In the genomic region with DNA sequence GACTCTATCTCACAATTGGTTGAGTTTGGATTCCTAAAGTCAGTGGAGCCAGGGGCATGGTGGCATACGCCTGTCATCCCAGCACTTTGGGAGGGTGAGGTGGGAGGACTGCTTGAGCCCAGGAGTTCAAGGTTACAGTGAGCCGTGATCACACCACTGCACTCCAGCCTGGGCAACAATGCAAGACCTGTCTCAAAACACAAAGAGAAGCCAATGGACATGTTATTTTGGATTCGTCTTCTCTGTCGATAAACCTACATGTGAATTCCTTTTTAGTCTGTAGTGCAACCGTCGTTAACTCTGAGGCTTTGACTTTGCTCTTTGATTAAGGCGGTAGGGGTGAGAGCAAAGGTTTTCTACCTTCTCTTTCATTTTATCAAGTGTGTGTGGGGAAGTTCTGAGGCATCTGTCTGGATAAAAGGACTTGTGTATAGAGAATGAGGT, we compare ENCODE assay signal across 1 cellular context.
A peak's percentile ranks its signal among the peaks of the same experiment; 100 is the strongest.
TF ChIP-seq lines count a peak whose summit lies in the region.

No MANE protein-coding gene starts in this region.

TF ChIP-seq in HepG2, 621 proteins besides CTCF, POLR2A, EP300 and RAD21 (continued from another document and continues in another):
- TF ChIP-seq, protein P1, sequence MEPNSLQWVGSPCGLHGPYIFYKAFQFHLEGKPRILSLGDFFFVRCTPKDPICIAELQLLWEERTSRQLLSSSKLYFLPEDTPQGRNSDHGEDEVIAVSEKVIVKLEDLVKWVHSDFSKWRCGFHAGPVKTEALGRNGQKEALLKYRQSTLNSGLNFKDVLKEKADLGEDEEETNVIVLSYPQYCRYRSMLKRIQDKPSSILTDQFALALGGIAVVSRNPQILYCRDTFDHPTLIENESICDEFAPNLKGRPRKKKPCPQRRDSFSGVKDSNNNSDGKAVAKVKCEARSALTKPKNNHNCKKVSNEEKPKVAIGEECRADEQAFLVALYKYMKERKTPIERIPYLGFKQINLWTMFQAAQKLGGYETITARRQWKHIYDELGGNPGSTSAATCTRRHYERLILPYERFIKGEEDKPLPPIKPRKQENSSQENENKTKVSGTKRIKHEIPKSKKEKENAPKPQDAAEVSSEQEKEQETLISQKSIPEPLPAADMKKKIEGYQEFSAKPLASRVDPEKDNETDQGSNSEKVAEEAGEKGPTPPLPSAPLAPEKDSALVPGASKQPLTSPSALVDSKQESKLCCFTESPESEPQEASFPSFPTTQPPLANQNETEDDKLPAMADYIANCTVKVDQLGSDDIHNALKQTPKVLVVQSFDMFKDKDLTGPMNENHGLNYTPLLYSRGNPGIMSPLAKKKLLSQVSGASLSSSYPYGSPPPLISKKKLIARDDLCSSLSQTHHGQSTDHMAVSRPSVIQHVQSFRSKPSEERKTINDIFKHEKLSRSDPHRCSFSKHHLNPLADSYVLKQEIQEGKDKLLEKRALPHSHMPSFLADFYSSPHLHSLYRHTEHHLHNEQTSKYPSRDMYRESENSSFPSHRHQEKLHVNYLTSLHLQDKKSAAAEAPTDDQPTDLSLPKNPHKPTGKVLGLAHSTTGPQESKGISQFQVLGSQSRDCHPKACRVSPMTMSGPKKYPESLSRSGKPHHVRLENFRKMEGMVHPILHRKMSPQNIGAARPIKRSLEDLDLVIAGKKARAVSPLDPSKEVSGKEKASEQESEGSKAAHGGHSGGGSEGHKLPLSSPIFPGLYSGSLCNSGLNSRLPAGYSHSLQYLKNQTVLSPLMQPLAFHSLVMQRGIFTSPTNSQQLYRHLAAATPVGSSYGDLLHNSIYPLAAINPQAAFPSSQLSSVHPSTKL (CRISPR knock-in tag; IDR thresholded peaks at IDR 0.05): peak; percentile 81
- TF ChIP-seq ZNF234 (CRISPR knock-in tag; conservative IDR thresholded peaks at IDR 0.05): no peak
- TF ChIP-seq PITX1 (CRISPR knock-in tag; IDR thresholded peaks at IDR 0.05): peak; percentile 20; the same call in 1 of the 2 replicates
- peak; percentile 47; the same call in 1 of the 2 replicates for TF ChIP-seq ZNF317 (CRISPR knock-in tag; IDR thresholded peaks at IDR 0.05)
- peak; percentile 71 for TF ChIP-seq TCF7 (IDR thresholded peaks at IDR 0.05; ENCODE audit: low read depth)
- TF ChIP-seq HDAC2 (CRISPR knock-in tag; IDR thresholded peaks at IDR 0.05): peak; percentile 73; the same call in 1 of the 2 replicates
- no peak for TF ChIP-seq HMGA1 (CRISPR knock-in tag; conservative IDR thresholded peaks at IDR 0.05)
- no peak for TF ChIP-seq ZBTB7B (CRISPR knock-in tag; IDR thresholded peaks at IDR 0.05)
- TF ChIP-seq HOXA3 (CRISPR knock-in tag; IDR thresholded peaks at IDR 0.05): 0 out of 2 replicates have a peak, but pooled peaks have one; percentile 43
- peak; percentile 79 for TF ChIP-seq ZBTB43 (CRISPR knock-in tag; conservative IDR thresholded peaks at IDR 0.05)
- TF ChIP-seq ZNF160 (CRISPR knock-in tag; IDR thresholded peaks at IDR 0.05): 0 out of 2 replicates have a peak, but pooled peaks have one; percentile 11
- 0 out of 2 replicates have a peak, but pooled peaks have one; percentile 19 for TF ChIP-seq FOXK1 (CRISPR knock-in tag; IDR thresholded peaks at IDR 0.05; ENCODE audit: borderline replicate concordance, low read depth)
- TF ChIP-seq FOSL2 (CRISPR knock-in tag; IDR thresholded peaks at IDR 0.05): 0 out of 2 replicates have a peak, but pooled peaks have one; percentile 21
- TF ChIP-seq IKZF5 (CRISPR knock-in tag; IDR thresholded peaks at IDR 0.05): peak; percentile 74; the same call in 1 of the 2 replicates
- TF ChIP-seq ZNF121 (CRISPR knock-in tag; IDR thresholded peaks at IDR 0.05): peak; percentile 87
- TF ChIP-seq PCBP1 (IDR thresholded peaks at IDR 0.05; ENCODE audit: borderline replicate concordance, low read depth, low read length): no peak
- TF ChIP-seq YEATS4 (CRISPR knock-in tag; IDR thresholded peaks at IDR 0.05; ENCODE audit: borderline replicate concordance): 0 out of 2 replicates have a peak, but pooled peaks have one; percentile 27
- peak; percentile 24; the same call in 1 of the 2 replicates for TF ChIP-seq EHMT2 (IDR thresholded peaks at IDR 0.05; ENCODE audit: borderline replicate concordance, low read depth, low read length)
- peak; percentile 34; the same call in 1 of the 2 replicates for TF ChIP-seq NR2F6 (IDR thresholded peaks at IDR 0.05)
- TF ChIP-seq NR2F6 (CRISPR knock-in tag; IDR thresholded peaks at IDR 0.05): peak; percentile 30; the same call in 1 of the 2 replicates
- TF ChIP-seq ZNF281 (CRISPR knock-in tag; IDR thresholded peaks at IDR 0.05; ENCODE audit: borderline replicate concordance): 0 out of 2 replicates have a peak, but pooled peaks have one; percentile 26
- TF ChIP-seq RAD51 (IDR thresholded peaks at IDR 0.05; ENCODE audit: borderline replicate concordance): no peak
- peak; percentile 74 for TF ChIP-seq GATAD2A (CRISPR knock-in tag; IDR thresholded peaks at IDR 0.05)
- no peak for TF ChIP-seq ZNF20 (CRISPR knock-in tag; IDR thresholded peaks at IDR 0.05)
- TF ChIP-seq ZNF431 (CRISPR knock-in tag; IDR thresholded peaks at IDR 0.05; ENCODE audit: borderline replicate concordance, low read depth): peak; percentile 25; the same call in 1 of the 2 replicates
- TF ChIP-seq MEIS2 (CRISPR knock-in tag; IDR thresholded peaks at IDR 0.05): peak; percentile 71; the same call in 1 of the 2 replicates
- peak; percentile 56; the same call in 1 of the 2 replicates for TF ChIP-seq MYC (CRISPR knock-in tag; IDR thresholded peaks at IDR 0.05; ENCODE audit: borderline replicate concordance)
- peak; percentile 58 for TF ChIP-seq BCL6 (CRISPR knock-in tag; IDR thresholded peaks at IDR 0.05)
- TF ChIP-seq ZNF687 (CRISPR knock-in tag; IDR thresholded peaks at IDR 0.05): peak; percentile 34
- TF ChIP-seq STAG1 (CRISPR knock-in tag; IDR thresholded peaks at IDR 0.05): peak; percentile 2; the same call in 1 of the 2 replicates
- TF ChIP-seq HNF4A (CRISPR knock-in tag; IDR thresholded peaks at IDR 0.05): peak; percentile 86
- TF ChIP-seq, protein P2, sequence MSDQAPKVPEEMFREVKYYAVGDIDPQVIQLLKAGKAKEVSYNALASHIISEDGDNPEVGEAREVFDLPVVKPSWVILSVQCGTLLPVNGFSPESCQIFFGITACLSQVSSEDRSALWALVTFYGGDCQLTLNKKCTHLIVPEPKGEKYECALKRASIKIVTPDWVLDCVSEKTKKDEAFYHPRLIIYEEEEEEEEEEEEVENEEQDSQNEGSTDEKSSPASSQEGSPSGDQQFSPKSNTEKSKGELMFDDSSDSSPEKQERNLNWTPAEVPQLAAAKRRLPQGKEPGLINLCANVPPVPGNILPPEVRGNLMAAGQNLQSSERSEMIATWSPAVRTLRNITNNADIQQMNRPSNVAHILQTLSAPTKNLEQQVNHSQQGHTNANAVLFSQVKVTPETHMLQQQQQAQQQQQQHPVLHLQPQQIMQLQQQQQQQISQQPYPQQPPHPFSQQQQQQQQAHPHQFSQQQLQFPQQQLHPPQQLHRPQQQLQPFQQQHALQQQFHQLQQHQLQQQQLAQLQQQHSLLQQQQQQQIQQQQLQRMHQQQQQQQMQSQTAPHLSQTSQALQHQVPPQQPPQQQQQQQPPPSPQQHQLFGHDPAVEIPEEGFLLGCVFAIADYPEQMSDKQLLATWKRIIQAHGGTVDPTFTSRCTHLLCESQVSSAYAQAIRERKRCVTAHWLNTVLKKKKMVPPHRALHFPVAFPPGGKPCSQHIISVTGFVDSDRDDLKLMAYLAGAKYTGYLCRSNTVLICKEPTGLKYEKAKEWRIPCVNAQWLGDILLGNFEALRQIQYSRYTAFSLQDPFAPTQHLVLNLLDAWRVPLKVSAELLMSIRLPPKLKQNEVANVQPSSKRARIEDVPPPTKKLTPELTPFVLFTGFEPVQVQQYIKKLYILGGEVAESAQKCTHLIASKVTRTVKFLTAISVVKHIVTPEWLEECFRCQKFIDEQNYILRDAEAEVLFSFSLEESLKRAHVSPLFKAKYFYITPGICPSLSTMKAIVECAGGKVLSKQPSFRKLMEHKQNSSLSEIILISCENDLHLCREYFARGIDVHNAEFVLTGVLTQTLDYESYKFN (CRISPR knock-in tag; conservative IDR thresholded peaks at IDR 0.05): peak; percentile 88
- TF ChIP-seq KDM6A (CRISPR knock-in tag; IDR thresholded peaks at IDR 0.05; ENCODE audit: low read depth): peak; percentile 54; the same call in 1 of the 2 replicates
- peak; percentile 35; the same call in 1 of the 2 replicates for TF ChIP-seq NR2F2 (IDR thresholded peaks at IDR 0.05; ENCODE audit: borderline replicate concordance, low read depth)
- no peak for TF ChIP-seq ZNF816 (CRISPR knock-in tag; IDR thresholded peaks at IDR 0.05; ENCODE audit: borderline replicate concordance)
- TF ChIP-seq PHF21A (CRISPR knock-in tag; IDR thresholded peaks at IDR 0.05): peak; percentile 45; the same call in 1 of the 2 replicates
- peak; percentile 25 for TF ChIP-seq PHF5A (CRISPR knock-in tag; IDR thresholded peaks at IDR 0.05; ENCODE audit: low read depth, unreplicated experiment)
- no peak for TF ChIP-seq CERS6 (CRISPR knock-in tag; IDR thresholded peaks at IDR 0.05)
